ENCODE assay signal across 8 cellular contexts in genomic region chrX:155026727-155027508, GRCh38.
DNase-seq lines count a peak whose midpoint lies in the region; ATAC-seq and TF ChIP-seq lines count a peak whose summit lies in the region.

FUNDC2 (plus strand) TSS chrX:155026844; CDS start chrX:155026939, 95 bp downstream.

- peak; percentile 73 for TF ChIP-seq POLR2A in GM19099 (IDR thresholded peaks at IDR 0.05; ENCODE audit: extremely low read depth, insufficient read length, low read depth)

- DNase-seq in AML-193 (lab: John Stamatoyannopoulos, UW) (peak; percentile 72 to 74), NCI-H446 treated with DMSO at 0.1 percent for 48 hours (lab: John Stamatoyannopoulos, UW) (peak; percentile 91), islet precursor cell (peak; percentile 97)
- DNase-seq in central memory CD8-positive, alpha-beta T cell (ENCODE audit: low spot score in 2 of 2): peak; percentile 77 to 94
- peak; percentile 77 to 89 (median 87) for DNase-seq in stimulated activated CD4-positive, alpha-beta T cell treated with anti-CD3 and anti-CD28 coated beads, Interleukin-12 subunit alpha, Interleukin-12 subunit beta, amount 100 ng/mL, for 48 hours (ENCODE audit: low read depth in 2 of 3, low spot score in 1 of 3)

- no peaks in the 10 kb centered on the region for H3K9me3 Mint-ChIP-seq in central memory CD8-positive, alpha-beta T cell

- no peaks in the 10 kb centered on the region for H3K27me3 Mint-ChIP-seq in central memory CD8-positive, alpha-beta T cell

- peak; percentile 83 for ATAC-seq in HG03378 (IDR thresholded peaks at IDR 0.05; ENCODE audit: unreplicated experiment)
- ATAC-seq in activated CD4-positive, CD25-positive, alpha-beta regulatory T cell treated with anti-CD3 and anti-CD28 coated beads, Interleukin-2, amount 50 U/mL, for 24 hours: peak; percentile 89
- peak; percentile 84 for ATAC-seq in central memory CD8-positive, alpha-beta T cell (replicated peaks; ENCODE audit: extremely low read depth, poor library complexity, severe bottlenecking)

- peak within 1 kb of the TSS; percentile 91 for H3K27ac Mint-ChIP-seq in central memory CD8-positive, alpha-beta T cell (ENCODE audit: low read depth)

- peak within 1 kb of the TSS; percentile 83 for H3K4me3 Mint-ChIP-seq in central memory CD8-positive, alpha-beta T cell

- peaks cover 12% of the 10 kb centered on the region for H3K36me3 Mint-ChIP-seq in central memory CD8-positive, alpha-beta T cell (ENCODE audit: insufficient read depth)

- H3K4me1 Mint-ChIP-seq in central memory CD8-positive, alpha-beta T cell: peaks cover 8% of the 10 kb centered on the region

Comparison
In these comparisons a context has a peak if more than half of its experiments do, and no peak if none do; other contexts are left out.
1. Peak in every context shown above with its lines: DNase-seq and ATAC-seq.